In genomic region chr16:75402821-75403475, GRCh38 we compare ENCODE assay signal across 8 cellular contexts. TPM values are rescaled to one million over a fixed set of nuclear protein-coding genes. Genes with fewer than 3 reads are reported as not detected.
A peak's percentile ranks its signal among the peaks of the same experiment; 100 is the strongest.
DNase-seq lines count a peak whose midpoint lies in the region; ATAC-seq and TF ChIP-seq lines count a peak whose summit lies in the region.

No MANE protein-coding gene starts in this region.

- CTCF ChIA-PET in Calu3 (lab: Charles Lee), result interaction anchor here (0.9 kb wide), 1 partner anchor 204 kb away, joined by 11 read pairs; no protein-coding TSS in a partner anchor

- peaks cover 22% of the 10 kb centered on the region for H3K36me3 Mint-ChIP-seq in Calu3 (ENCODE audit: insufficient read depth, unreplicated experiment)

- H3K4me1 Mint-ChIP-seq in Calu3 (ENCODE audit: low read depth, unreplicated experiment), result no peaks in the 10 kb centered on the region

- H3K36me3 ChIP-seq in H7 (replicated peaks; ENCODE audit: control insufficient read depth, insufficient read depth, low read length), result peaks cover 2% of the 10 kb centered on the region

- no peak overlapping the region for H3K4me3 Mint-ChIP-seq in Calu3 (ENCODE audit: low read depth, unreplicated experiment)

- DNase-seq in Calu3 (peak; percentile 18), H7 (peak; percentile 50), SK-MEL-5 (ENCODE audit: low read depth, low spot score) (peak; percentile 58), foreskin fibroblast (peak in 1 of 2 donors; percentile 72), retinal pigment epithelial cell (ENCODE audit: low read depth) (peak; percentile 2)

- no peak for ATAC-seq in GM21447 (IDR thresholded peaks at IDR 0.05; ENCODE audit: unreplicated experiment)
- ATAC-seq in GM18519 (IDR thresholded peaks at IDR 0.05; ENCODE audit: low FRiP score, unreplicated experiment), result no peak
- no peak for ATAC-seq in GM18858 (IDR thresholded peaks at IDR 0.05; ENCODE audit: unreplicated experiment)

- H3K27me3 Mint-ChIP-seq in Calu3 (ENCODE audit: unreplicated experiment), result no peaks in the 10 kb centered on the region

- H3K27me3 ChIP-seq in H7 (ENCODE audit: control insufficient read depth, insufficient read depth, low read length), result no peaks in the 10 kb centered on the region

- peak; percentile 70 for TF ChIP-seq CTCF in Calu3 (IDR thresholded peaks at IDR 0.05; ENCODE audit: unreplicated experiment)
- TF ChIP-seq CTCF in foreskin fibroblast (IDR thresholded peaks at IDR 0.05; ENCODE audit: low read depth, low read length), result peak; percentile 51
- TF ChIP-seq CTCF in retinal pigment epithelial cell (conservative IDR thresholded peaks at IDR 0.05; ENCODE audit: low read depth, low read length), result peak; percentile 64

- no peak overlapping the region for H3K4me3 ChIP-seq in H7 (ENCODE audit: insufficient read depth, low read depth, low read length)
- H3K4me3 ChIP-seq in foreskin fibroblast (ENCODE audit: low read depth in 1 of 2, low read length in 2 of 2), result no peak overlapping the region
- no peak overlapping the region for H3K4me3 ChIP-seq in retinal pigment epithelial cell (ENCODE audit: low read length)

- intact Hi-C loops in Calu3 (cut with micrococcal nuclease; ENCODE audit: unreplicated experiment), result loop anchor here (1.0 kb wide), 1 partner anchor 204 kb away; no protein-coding TSS in a partner anchor

- in situ Hi-C loops in SK-MEL-5 (cut with HindIII; ENCODE audit: low pct_unique_long_range_greater_than_20kb, low sequenced_read_pairs), result no loop called here

- no peaks in the 10 kb centered on the region for H3K9me3 Mint-ChIP-seq in Calu3 (ENCODE audit: low read depth, unreplicated experiment)

- H3K27ac Mint-ChIP-seq in Calu3 (ENCODE audit: unreplicated experiment), result no peak overlapping the region

- no TSS peak for BruUV-seq in Calu3 (replicated peaks; lab: Mats Ljungman, UMichigan)

RNA-seq across cellular contexts. Expression of gene CFDP1, which starts 30.4 kb away (rescaled TPM):
- 64.1 and 70.9 TPM in 2 replicates for total RNA-seq in Calu3 (2022)
- total RNA-seq in H7 (2014; rRNA removed; shearing (Covaris generic)), result 36.0 and 55.2 TPM in 2 replicates
- 24.8 and 25.1 TPM in 2 replicates for total RNA-seq in SK-MEL-5 (2014; rRNA removed; shearing (Covaris generic))
- 13.0 and 21.7 TPM in 2 replicates for polyA plus RNA-seq in SK-MEL-5 (2015; cell fraction: cytosol; rRNA removed)
- 28.4 and 36.6 TPM in 2 replicates for polyA plus RNA-seq in SK-MEL-5 (2015; cell fraction: nucleus; rRNA removed)
